16 cellular contexts compared by ENCODE assay signal in genomic region chr12:102463659-102464249, GRCh38. TPM values are rescaled to one million over a fixed set of nuclear protein-coding genes. Genes with fewer than 3 reads are reported as not detected.
"Had no signal": no experiment of that assay in that cellular context is flagged by ENCODE, and none has a peak within 500 bp of the region (broad histone marks: within the 10 kb centered on the region; RNA-seq: fewer than 3 reads in every experiment).

No MANE protein-coding gene starts in this region.

- H3K4me2 ChIP-seq: hepatocyte, smooth muscle cell had no signal

- H2AFZ ChIP-seq: hepatocyte had no signal

- DNase-seq: activated CD4-positive, alpha-beta T cell treated with anti-CD3 and anti-CD28 coated beads, Interleukin-2, amount 50 U/mL, for 1 hour; activated CD4-positive, CD25-positive, alpha-beta regulatory T cell; activated CD8-positive, alpha-beta memory T cell treated with anti-CD3 and anti-CD28 coated beads for 24 hours; activated naive CD4-positive, alpha-beta T cell treated with Interleukin-2 at 50 U/mL for 16 hours; islet precursor cell; mesenchymal stem cell; naive thymus-derived CD8-positive, alpha-beta T cell; retina; stimulated activated CD4-positive, alpha-beta T cell treated with anti-CD3 and anti-CD28 coated beads, Interleukin-4, amount 100 ng/mL, for 4 hours; stimulated activated CD8-positive, alpha-beta memory T cell treated with anti-CD3 and anti-CD28 coated beads, Interleukin-4, amount 100 ng/mL, for 48 hours; SW 1271 had no signal

- H3K9me3 ChIP-seq: neutrophil had no signal

- H3K27ac ChIP-seq: cardiac muscle cell, hepatocyte, neutrophil had no signal

- FAIRE-seq: colon had no signal

- H3K27me3 ChIP-seq: cardiac muscle cell, hepatocyte, neutrophil had no signal

- H3K79me2 ChIP-seq: hepatocyte had no signal

- ATAC-seq: naive thymus-derived CD8-positive, alpha-beta T cell had no signal

- H3K4me3 ChIP-seq: cardiac muscle cell, hepatocyte, smooth muscle cell had no signal

- H3K36me3 ChIP-seq: cardiac muscle cell, neutrophil had no signal

RNA-seq across cellular contexts. Expression of gene IGF1, which starts 16.6 kb away (rescaled TPM):
- total RNA-seq: cardiac muscle cell had no signal
- polyA plus RNA-seq: cardiac muscle cell; naive thymus-derived CD8-positive, alpha-beta T cell had no signal
